In genomic region chr11:66222358-66223149, GRCh38 we compare ENCODE assay signal across 8 cellular contexts. TPM values are rescaled to one million over a fixed set of nuclear protein-coding genes. Genes with fewer than 3 reads are reported as not detected.
DNase-seq lines count a peak whose midpoint lies in the region; ATAC-seq and TF ChIP-seq lines count a peak whose summit lies in the region.

No MANE protein-coding gene starts in this region.

- H3K4me3 Mint-ChIP-seq in CD14-positive monocyte = no peak overlapping the region
- no peak overlapping the region for H3K4me3 Mint-ChIP-seq in central memory CD8-positive, alpha-beta T cell

- no peaks in the 10 kb centered on the region for H3K9me3 Mint-ChIP-seq in CD14-positive monocyte
- H3K9me3 Mint-ChIP-seq in central memory CD8-positive, alpha-beta T cell = no peaks in the 10 kb centered on the region

- H3K36me3 Mint-ChIP-seq in CD14-positive monocyte = peaks cover 60 to 74% of the 10 kb centered on the region in 2 donors
- H3K36me3 Mint-ChIP-seq in central memory CD8-positive, alpha-beta T cell (ENCODE audit: insufficient read depth) = peaks cover 51% of the 10 kb centered on the region

- intact Hi-C loops in CD14-positive monocyte (cut with micrococcal nuclease) = loop anchor here (2.0 kb wide), 1 partner anchor 60 kb away; no protein-coding TSS in a partner anchor

- DNase-seq in CD14-positive monocyte (ENCODE audit: low spot score) (peak; percentile 92), NCI-H510A (lab: John Stamatoyannopoulos, UW) (peak; percentile 85), kidney tubule cell (ENCODE audit: low spot score) (peak; percentile 93)
- DNase-seq in activated CD4-positive, CD25-positive, alpha-beta regulatory T cell treated with anti-CD3 and anti-CD28 coated beads, Interleukin-2, amount 50 U/mL, for 72 hours = peak; percentile 92
- DNase-seq in central memory CD8-positive, alpha-beta T cell (ENCODE audit: low spot score in 2 of 2) = peak; percentile 93
- peak; percentile 91 to 92 for DNase-seq in stimulated activated CD4-positive, alpha-beta T cell treated with anti-CD3 and anti-CD28 coated beads, Interleukin-2, amount 100 ng/mL, for 48 hours

- TF ChIP-seq CTCF in CD14-positive monocyte (IDR thresholded peaks at IDR 0.05) = peak; percentile 99

- H3K27me3 Mint-ChIP-seq in CD14-positive monocyte (ENCODE audit: low read depth in 3 of 3) = peaks cover 0 to 2% (median 0%) of the 10 kb centered on the region in 3 donors
- no peaks in the 10 kb centered on the region for H3K27me3 Mint-ChIP-seq in central memory CD8-positive, alpha-beta T cell

- H3K27ac Mint-ChIP-seq in CD14-positive monocyte = peak overlapping the region; percentile 28 to 91 (median 61)
- H3K27ac Mint-ChIP-seq in central memory CD8-positive, alpha-beta T cell (ENCODE audit: low read depth) = peak overlapping the region; percentile 94

- peaks cover 5% of the 10 kb centered on the region for H3K4me1 Mint-ChIP-seq in CD14-positive monocyte
- peaks cover 17% of the 10 kb centered on the region for H3K4me1 Mint-ChIP-seq in central memory CD8-positive, alpha-beta T cell

- ATAC-seq in GM19351 (IDR thresholded peaks at IDR 0.05; ENCODE audit: unreplicated experiment) (peak; percentile 88), HG03460 (IDR thresholded peaks at IDR 0.05; ENCODE audit: unreplicated experiment) (peak; percentile 74)
- ATAC-seq in central memory CD8-positive, alpha-beta T cell (replicated peaks; ENCODE audit: extremely low read depth, poor library complexity, severe bottlenecking) = peak; percentile 98

RNA-seq across cellular contexts. Expression of gene KLC2, which starts 34.9 kb away (rescaled TPM):
- polyA plus RNA-seq in CD14-positive monocyte = under 1 TPM; 0.67 to 0.90 TPM

RNA-seq across cellular contexts. Expression of gene RAB1B, which starts 45.9 kb away (rescaled TPM):
- polyA plus RNA-seq in CD14-positive monocyte = 10 to 100 TPM; 17.9 to 18.8 TPM

RNA-seq across cellular contexts. Expression of gene CNIH2, which starts 55.4 kb away (rescaled TPM):
- not detected for polyA plus RNA-seq in CD14-positive monocyte

Comparison
In these comparisons a context has a peak if more than half of its experiments do, and no peak if none do; other contexts are left out.
1. Peak in every context shown above with its lines: DNase-seq and ATAC-seq.